Comparison of ENCODE assay signal across 8 cellular contexts in the genomic region with DNA sequence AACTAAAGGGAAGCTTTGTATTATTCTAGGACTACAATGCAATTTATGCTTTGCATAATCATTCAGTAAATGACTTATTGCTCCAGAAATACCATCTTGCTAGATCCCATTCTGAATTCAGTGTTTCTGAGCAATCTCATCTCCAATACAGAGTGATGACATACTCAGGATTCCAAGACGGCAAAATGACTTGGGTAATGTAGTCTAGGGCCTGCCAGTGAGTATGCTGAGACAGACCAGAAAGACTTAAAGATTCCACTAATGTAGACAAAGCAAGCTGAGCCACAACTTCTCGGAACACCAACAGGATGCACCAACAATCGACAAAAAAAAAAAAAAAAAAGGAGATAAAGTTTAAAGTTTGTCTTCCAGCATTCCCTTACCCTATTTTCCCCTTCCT.
DNase-seq lines count a peak whose midpoint lies in the region; ATAC-seq and TF ChIP-seq lines count a peak whose summit lies in the region.

No MANE protein-coding gene starts in this region.

- H3K9me3 ChIP-seq in RWPE2 (ENCODE audit: severe bottlenecking) (no peaks in the 10 kb centered on the region), neutrophil (no peaks in the 10 kb centered on the region)

- H3K27ac ChIP-seq in RWPE2 (ENCODE audit: poor library complexity, severe bottlenecking) (peak overlapping the region; percentile 77), epithelial cell of prostate (peak overlapping the region; percentile 82), neutrophil (peak overlapping the region; percentile 97)

- H3K4me3 ChIP-seq in GM06990 (replicated peaks; ENCODE audit: low read depth, low read length), result peak overlapping the region; percentile 92
- peak overlapping the region; percentile 96 for H3K4me3 ChIP-seq in RWPE2 (ENCODE audit: severe bottlenecking)
- H3K4me3 ChIP-seq in neutrophil (ENCODE audit: low read depth in 1 of 2, low read length in 1 of 2), result peak overlapping the region; percentile 63 to 73

- DNase-seq in GM06990 (ENCODE audit: extremely low read depth, insufficient read length) (no peak), RWPE2 (ENCODE audit: low spot score) (no peak), epithelial cell of prostate (ENCODE audit: low read depth, low spot score) (no peak), activated gamma-delta T cell treated with Interleukin-2 at 50 U/mL for 16 hours (no peak)

- H3K27me3 ChIP-seq in GM06990 (replicated peaks; ENCODE audit: control insufficient read depth, insufficient read depth, low read length) (no peaks in the 10 kb centered on the region), RWPE2 (ENCODE audit: insufficient read depth, poor library complexity, severe bottlenecking) (no peaks in the 10 kb centered on the region), neutrophil (no peaks in the 10 kb centered on the region)

- H3K36me3 ChIP-seq in GM06990 (ENCODE audit: control insufficient read depth, insufficient read depth, low read length), result no peaks in the 10 kb centered on the region
- no peaks in the 10 kb centered on the region for H3K36me3 ChIP-seq in RWPE2 (ENCODE audit: low read depth)
- no peaks in the 10 kb centered on the region for H3K36me3 ChIP-seq in neutrophil

- ATAC-seq in RWPE2 (ENCODE audit: low read depth) (peak; percentile 34; the same call in 2 of the 3 replicates), GM18498 (IDR thresholded peaks at IDR 0.05; ENCODE audit: unreplicated experiment) (no peak), GM19351 (IDR thresholded peaks at IDR 0.05; ENCODE audit: unreplicated experiment) (no peak), HG02571 (IDR thresholded peaks at IDR 0.05; ENCODE audit: unreplicated experiment) (no peak)

- H3K4me1 ChIP-seq in RWPE2 (ENCODE audit: insufficient read depth, poor library complexity, severe bottlenecking) (peaks cover 17% of the 10 kb centered on the region), neutrophil (ENCODE audit: control insufficient read depth in 1 of 2, insufficient read depth in 1 of 2, low read depth in 1 of 2, low read length in 1 of 2) (peaks cover 29 to 30% of the 10 kb centered on the region in 2 experiments)

- no peak for TF ChIP-seq CTCF in GM06990 (IDR thresholded peaks at IDR 0.05; ENCODE audit: insufficient read depth, low read length, poor library complexity, severe bottlenecking)
- TF ChIP-seq CTCF in RWPE2 (IDR thresholded peaks at IDR 0.05; ENCODE audit: poor library complexity, severe bottlenecking), result no peak
- no peak for TF ChIP-seq CTCF in neutrophil (IDR thresholded peaks at IDR 0.05)
